9 cellular contexts compared by ENCODE assay signal in the genomic region with DNA sequence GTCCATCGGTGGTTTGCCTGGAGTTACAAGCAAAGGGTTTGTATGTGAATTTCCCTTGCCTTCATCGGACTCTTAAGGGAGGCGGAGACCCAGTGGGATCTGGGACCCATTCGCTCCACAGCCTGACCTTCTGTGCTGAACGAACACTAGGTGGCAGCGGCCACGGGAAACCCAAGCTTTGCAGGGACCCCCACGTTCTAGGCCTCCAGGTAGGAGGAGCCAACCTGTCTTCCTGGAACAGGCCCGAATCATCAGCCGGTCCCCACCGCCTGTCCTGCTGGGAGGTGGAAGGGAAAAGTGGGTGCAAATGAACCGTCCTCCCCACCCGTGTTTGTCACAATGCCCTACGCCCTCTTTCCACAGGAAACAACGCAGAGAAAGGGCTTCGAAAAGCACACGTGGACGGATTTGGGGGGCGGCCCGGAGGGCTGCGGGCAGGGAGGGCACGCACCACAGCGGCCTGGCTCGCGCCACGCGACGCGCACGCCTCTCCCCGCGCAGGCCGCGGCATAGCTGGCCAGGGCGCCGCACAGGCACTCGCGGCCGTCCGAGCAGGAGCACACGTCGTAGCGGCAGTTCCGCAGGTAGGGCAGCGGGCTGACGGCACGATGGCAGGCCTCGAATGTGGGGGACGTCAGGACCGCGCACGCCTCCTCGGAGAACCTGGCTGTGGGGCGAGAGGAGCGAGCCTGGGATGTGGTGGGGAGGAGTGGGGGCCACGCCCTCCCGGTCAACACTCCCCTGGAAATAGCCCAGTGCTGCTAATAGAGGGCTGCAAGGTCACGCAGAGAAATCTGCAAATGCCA.
A peak's percentile ranks its signal among the peaks of the same experiment; 100 is the strongest.
DNase-seq lines count a peak whose midpoint lies in the region; FAIRE-seq and TF ChIP-seq lines count a peak whose summit lies in the region.
"Had no signal": no experiment of that assay in that cellular context is flagged by ENCODE, and none has a peak within 500 bp of the region (broad histone marks: within the 10 kb centered on the region; RNA-seq: fewer than 3 reads in every experiment).

No MANE protein-coding gene starts in this region.

- POLR2A ChIA-PET in RWPE1 (lab: Yijun Ruan, JAX; ENCODE audit: low non-redundant PET), result no interaction called here

- H3K36me3 ChIP-seq in colonic mucosa (no peaks in the 10 kb centered on the region), neuronal stem cell (replicated peaks in 1 of 2; ENCODE audit: control insufficient read depth in 2 of 2, insufficient read depth in 2 of 2, low read length in 2 of 2) (peaks cover 0 to 1% of the 10 kb centered on the region in 2 donors), adrenal gland (replicated peaks in 1 of 2) (no peaks in the 10 kb centered on the region)

- H3K4me3 ChIP-seq in colonic mucosa (peak overlapping the region; percentile 22), neuronal stem cell (ENCODE audit: low read length in 2 of 2) (peak overlapping the region in 1 of 2 donors; percentile 67), adrenal gland (peak overlapping the region in 1 of 4 donors; percentile 16)

- DNase-seq in ELF-1 (ENCODE audit: low read depth, low spot score) (peak; percentile 72), NCI-H345 treated with DMSO at 0.1 percent for 48 hours (lab: John Stamatoyannopoulos, UW; ENCODE audit: unreplicated experiment) (peak; percentile 8), colonic mucosa (no peak), neuronal stem cell (ENCODE audit: low spot score) (no peak), adrenal gland (no peak), cerebellum (ENCODE audit: low spot score) (no peak), H54 (ENCODE audit: insufficient read length, low spot score) (no peak), RWPE1 (ENCODE audit: low spot score) (no peak)

- no peak overlapping the region for H2BK120ac ChIP-seq in neuronal stem cell (ENCODE audit: low read depth, low read length)

- H2AK5ac ChIP-seq in neuronal stem cell (ENCODE audit: low read depth, low read length), result no peak overlapping the region

- H4K8ac ChIP-seq in neuronal stem cell (ENCODE audit: low read depth, low read length), result no peak overlapping the region

- no peak overlapping the region for H2BK5ac ChIP-seq in neuronal stem cell (ENCODE audit: low read length)

- no peaks in the 10 kb centered on the region for H3K9me3 ChIP-seq in colonic mucosa
- peaks cover 0 to 14% of the 10 kb centered on the region in 2 donors for H3K9me3 ChIP-seq in neuronal stem cell (replicated peaks in 1 of 2; ENCODE audit: control insufficient read depth in 2 of 2, insufficient read depth in 1 of 2, low read depth in 1 of 2, low read length in 2 of 2)
- H3K9me3 ChIP-seq in adrenal gland (replicated peaks in 1 of 3), result no peaks in the 10 kb centered on the region

- intact Hi-C loops in colonic mucosa (cut with DNase I), result no loop called here
- intact Hi-C loops in adrenal gland (cut with DNase I), result no loop called here

- no peak overlapping the region for H3K4ac ChIP-seq in neuronal stem cell (ENCODE audit: low read length)

- H3K27ac ChIP-seq in colonic mucosa (no peak overlapping the region), neuronal stem cell (replicated peaks; ENCODE audit: low read length) (no peak overlapping the region), adrenal gland (no peak overlapping the region), RWPE1 (no peak overlapping the region)
- H3K27ac ChIP-seq: KMS-11 had no signal

- H3K23ac ChIP-seq in neuronal stem cell (ENCODE audit: low read depth, low read length, poor library complexity), result no peak overlapping the region

- H3K4me1 ChIP-seq in colonic mucosa (no peaks in the 10 kb centered on the region), neuronal stem cell (ENCODE audit: control insufficient read depth in 2 of 2, insufficient read depth in 1 of 2, low read depth in 1 of 2, low read length in 2 of 2) (peaks cover 5 to 11% of the 10 kb centered on the region in 2 donors), adrenal gland (replicated peaks in 1 of 2) (peaks cover 0 to 6% of the 10 kb centered on the region in 2 donors)

- TF ChIP-seq CTCF in colonic mucosa (IDR thresholded peaks at IDR 0.05), result peak; percentile 18
- peak in 3 of 6 experiments; percentile 20 to 29 (median 27) for TF ChIP-seq CTCF in adrenal gland (IDR thresholded peaks at IDR 0.05)
- no peak for TF ChIP-seq CTCF in RWPE1 (conservative IDR thresholded peaks at IDR 0.05; ENCODE audit: low read depth)

- no peak overlapping the region for H2BK12ac ChIP-seq in neuronal stem cell (ENCODE audit: low read length)

- no peak for FAIRE-seq in H54 (lab: Jason Lieb, UNC)

- H2BK15ac ChIP-seq in neuronal stem cell (ENCODE audit: low read length), result no peak overlapping the region

- no peaks in the 10 kb centered on the region for H3K79me1 ChIP-seq in neuronal stem cell (ENCODE audit: low read depth, low read length)

- TF ChIP-seq POLR2A in adrenal gland (IDR thresholded peaks at IDR 0.05), result no peak
- no peak for TF ChIP-seq POLR2A in H54 (IDR thresholded peaks at IDR 0.05; ENCODE audit: low read depth, low read length)

- no peak overlapping the region for H3K14ac ChIP-seq in neuronal stem cell (ENCODE audit: low read length)

- H3K4me2 ChIP-seq in neuronal stem cell (ENCODE audit: insufficient read depth, low read length, poor library complexity, severe bottlenecking), result no peak overlapping the region
- H3K4me2 ChIP-seq: KMS-11 had no signal

- H3K18ac ChIP-seq in neuronal stem cell (ENCODE audit: low read length), result peak overlapping the region; percentile 93

- H3K27me3 ChIP-seq in colonic mucosa, result peaks cover 9% of the 10 kb centered on the region
- peaks cover 0 to 9% (median 0%) of the 10 kb centered on the region in 3 experiments for H3K27me3 ChIP-seq in neuronal stem cell (ENCODE audit: control insufficient read depth in 3 of 3, insufficient read depth in 3 of 3, low read depth in 1 of 3, low read length in 3 of 3)
- H3K27me3 ChIP-seq in adrenal gland, result no peaks in the 10 kb centered on the region

- peak overlapping the region; percentile 11 for H4K91ac ChIP-seq in neuronal stem cell (ENCODE audit: low read depth, low read length, poor library complexity)

- no peak overlapping the region for H3K9ac ChIP-seq in colonic mucosa (ENCODE audit: low read depth in 2 of 2, low read length in 2 of 2)
- H3K9ac ChIP-seq in neuronal stem cell (ENCODE audit: low read depth, low read length, poor library complexity), result peak overlapping the region; percentile 75
- H3K9ac ChIP-seq: KMS-11 had no signal

- H2AFZ ChIP-seq in neuronal stem cell (ENCODE audit: low read length), result peak overlapping the region; percentile 61

- CTCF ChIA-PET in RWPE1 (lab: Yijun Ruan, JAX), result interaction anchor here (0.7 to 1.2 kb wide), 2 partner anchors 9 to 221 kb away, joined by 3 to 4 read pairs; no protein-coding TSS in a partner anchor

- WGBS in neuronal stem cell (ENCODE audit: extremely low coverage in 2 of 2, insufficient read length in 2 of 2, insufficient replicate concordance in 1 of 2), 2 donors, result no CpG with 5 or more reads among the region's 58 CpGs
- WGBS in adrenal gland, 4 donors, result 28 to 60% (median 34%) methylated on average over 9 to 58 of the region's 58 CpGs

Comparison
In these comparisons a context has a peak if more than half of its experiments do, and no peak if none do; other contexts are left out.
1. DNase-seq: peak in ELF-1 (single experiment) and NCI-H345 treated with DMSO at 0.1 percent for 48 hours (single experiment); none in colonic mucosa (single experiment), neuronal stem cell (single experiment), adrenal gland (0 of 7), cerebellum (single experiment), H54 (single experiment) and RWPE1 (single experiment).